Comparison of ENCODE assay signal across 8 cellular contexts in the genomic region with DNA sequence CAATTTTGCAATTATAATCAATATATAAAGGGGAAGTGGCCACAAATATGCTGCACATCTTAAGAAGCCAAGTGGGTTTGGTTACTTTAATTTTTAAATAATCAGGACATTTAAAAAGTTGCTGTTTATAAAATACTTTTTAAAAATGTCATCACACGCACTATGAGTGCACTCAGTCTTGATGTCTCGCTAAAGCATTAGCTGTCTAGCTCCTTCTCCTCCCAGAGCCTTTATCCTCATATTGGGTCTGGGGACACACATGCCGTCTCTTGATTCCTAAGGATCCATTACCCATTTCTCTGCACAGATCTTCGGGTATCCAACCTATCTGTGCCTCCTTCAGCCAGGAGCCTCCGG. TPM values are rescaled to one million over a fixed set of nuclear protein-coding genes. Genes with fewer than 3 reads are reported as not detected.
DNase-seq lines count a peak whose midpoint lies in the region; ATAC-seq and TF ChIP-seq lines count a peak whose summit lies in the region.

No MANE protein-coding gene starts in this region.

- CTCF ChIA-PET in PC-3 (lab: Charles Lee) = interaction anchor here (0.6 kb wide), 1 partner anchor 74 kb away, joined by 3 read pairs; no protein-coding TSS in a partner anchor
- CTCF ChIA-PET in naive thymus-derived CD4-positive, alpha-beta T cell (lab: Charles Lee) = no interaction called here

- H3K4me1 Mint-ChIP-seq in naive thymus-derived CD4-positive, alpha-beta T cell = peaks cover 0 to 10% (median 8%) of the 10 kb centered on the region in 7 donors

- H3K27me3 ChIP-seq in PC-3 (ENCODE audit: low read length) = no peaks in the 10 kb centered on the region
- peaks cover 0 to 5% of the 10 kb centered on the region in 2 donors for H3K27me3 ChIP-seq in naive thymus-derived CD4-positive, alpha-beta T cell (ENCODE audit: control insufficient read depth in 2 of 2, insufficient read depth in 2 of 2, low read length in 2 of 2)

- peaks cover 58 to 76% (median 73%) of the 10 kb centered on the region in 5 donors for H3K27me3 Mint-ChIP-seq in naive thymus-derived CD4-positive, alpha-beta T cell

- peaks cover 39% of the 10 kb centered on the region for H3K79me2 ChIP-seq in PC-3 (ENCODE audit: low read length)

- no peaks in the 10 kb centered on the region for H3K9me3 ChIP-seq in PC-3 (ENCODE audit: low read length)
- H3K9me3 ChIP-seq in naive thymus-derived CD4-positive, alpha-beta T cell (ENCODE audit: control insufficient read depth in 2 of 3, low read length in 3 of 3) = no peaks in the 10 kb centered on the region

- no peak overlapping the region for H3K27ac Mint-ChIP-seq in naive thymus-derived CD4-positive, alpha-beta T cell

- H3K4me3 Mint-ChIP-seq in naive thymus-derived CD4-positive, alpha-beta T cell = peak overlapping the region in 7 of 10 donors; percentile 36 to 60 (median 43)

- DNase-seq in PC-3 (peak; percentile 7), epithelial cell of proximal tubule (ENCODE audit: low read depth) (no peak), NCI-H1930 (lab: John Stamatoyannopoulos, UW) (no peak), NCI-H526 (lab: John Stamatoyannopoulos, UW) (no peak), retina (no peak)
- no peak for DNase-seq in naive thymus-derived CD4-positive, alpha-beta T cell

- no peak for TF ChIP-seq CTCF in 22Rv1 (IDR thresholded peaks at IDR 0.05)
- no peak for TF ChIP-seq CTCF in PC-3 (conservative IDR thresholded peaks at IDR 0.05; ENCODE audit: low read depth, low read length)
- TF ChIP-seq CTCF in epithelial cell of proximal tubule (conservative IDR thresholded peaks at IDR 0.05; ENCODE audit: low read depth, low read length) = no peak

- H3F3A ChIP-seq in PC-3 (ENCODE audit: low read length, unreplicated experiment) = no peaks in the 10 kb centered on the region

- H3K9me3 Mint-ChIP-seq in naive thymus-derived CD4-positive, alpha-beta T cell = peaks cover 0 to 6% (median 0%) of the 10 kb centered on the region in 11 donors

- H3K36me3 ChIP-seq in PC-3 (ENCODE audit: low read depth, low read length) = peaks cover 6% of the 10 kb centered on the region; the same call in 1 of the 2 replicates
- no peaks in the 10 kb centered on the region for H3K36me3 ChIP-seq in naive thymus-derived CD4-positive, alpha-beta T cell (ENCODE audit: control insufficient read depth in 2 of 3, insufficient read depth in 3 of 3, low read length in 3 of 3)

- peak overlapping the region; percentile 79 for H2AFZ ChIP-seq in PC-3 (ENCODE audit: low read length)

- peak overlapping the region; percentile 62 for H3K9ac ChIP-seq in PC-3 (ENCODE audit: low read length)

- H3K4me3 ChIP-seq in PC-3 (ENCODE audit: low read length) = peak overlapping the region; percentile 92
- H3K4me3 ChIP-seq in epithelial cell of proximal tubule (ENCODE audit: low read depth, low read length) = peak overlapping the region; percentile 79
- H3K4me3 ChIP-seq in naive thymus-derived CD4-positive, alpha-beta T cell (ENCODE audit: low read length) = no peak overlapping the region

- no peaks in the 10 kb centered on the region for H4K20me1 ChIP-seq in PC-3 (ENCODE audit: low read length)

- TSS peak; percentile 65 for BruUV-seq in PC-3 (replicated peaks; lab: Mats Ljungman, UMichigan)

- peak overlapping the region; percentile 51 for H3K27ac ChIP-seq in 22Rv1
- H3K27ac ChIP-seq in PC-3 (ENCODE audit: low read length) = peak overlapping the region; percentile 39
- no peak overlapping the region for H3K27ac ChIP-seq in naive thymus-derived CD4-positive, alpha-beta T cell (ENCODE audit: low read depth, low read length)

- peak; percentile 2; the same call in 1 of the 2 replicates for ATAC-seq in PC-3
- ATAC-seq in naive thymus-derived CD4-positive, alpha-beta T cell = no peak
- no peak for ATAC-seq in GM21737 (IDR thresholded peaks at IDR 0.05; ENCODE audit: unreplicated experiment)

- POLR2A ChIA-PET in PC-3 (lab: Charles Lee; ENCODE audit: unreplicated experiment) = interaction anchor here (0.6 kb wide), 4 partner anchors 37 to 1013 kb away, joined by 3 to 6 read pairs (median 4); no protein-coding TSS in a partner anchor
- POLR2A ChIA-PET in naive thymus-derived CD4-positive, alpha-beta T cell (lab: Charles Lee) = no interaction called here

- intact Hi-C loops in PC-3 (cut with micrococcal nuclease) = loop anchor here (1.0 kb wide), 1 partner anchor 187 kb away; no protein-coding TSS in a partner anchor
- intact Hi-C loops in naive thymus-derived CD4-positive, alpha-beta T cell (cut with micrococcal nuclease) = no loop called here

- H3K36me3 Mint-ChIP-seq in naive thymus-derived CD4-positive, alpha-beta T cell = no peaks in the 10 kb centered on the region

- peak overlapping the region; percentile 95 for H3K4me2 ChIP-seq in PC-3 (ENCODE audit: low read length)

- peaks cover 32% of the 10 kb centered on the region for H3K4me1 ChIP-seq in PC-3 (ENCODE audit: insufficient read depth, low read length)
- no peaks in the 10 kb centered on the region for H3K4me1 ChIP-seq in naive thymus-derived CD4-positive, alpha-beta T cell (ENCODE audit: control insufficient read depth in 2 of 2, insufficient read depth in 2 of 2, low read length in 2 of 2)

- H3K9me2 ChIP-seq in PC-3 (replicated peaks; ENCODE audit: low read length) = no peaks in the 10 kb centered on the region

RNA-seq across cellular contexts. Expression of a gene that starts 0.4 kb away (rescaled TPM):
- total RNA-seq in PC-3 (2014; rRNA removed) = 8.2 and 11.6 TPM in 2 replicates
- 5.5 and 12.7 TPM in 2 replicates for total RNA-seq in epithelial cell of proximal tubule
- total RNA-seq in naive thymus-derived CD4-positive, alpha-beta T cell = not detected
- not detected for polyA plus RNA-seq in naive thymus-derived CD4-positive, alpha-beta T cell
